Comparison of ENCODE assay signal across 28 cellular contexts in the genomic region with DNA sequence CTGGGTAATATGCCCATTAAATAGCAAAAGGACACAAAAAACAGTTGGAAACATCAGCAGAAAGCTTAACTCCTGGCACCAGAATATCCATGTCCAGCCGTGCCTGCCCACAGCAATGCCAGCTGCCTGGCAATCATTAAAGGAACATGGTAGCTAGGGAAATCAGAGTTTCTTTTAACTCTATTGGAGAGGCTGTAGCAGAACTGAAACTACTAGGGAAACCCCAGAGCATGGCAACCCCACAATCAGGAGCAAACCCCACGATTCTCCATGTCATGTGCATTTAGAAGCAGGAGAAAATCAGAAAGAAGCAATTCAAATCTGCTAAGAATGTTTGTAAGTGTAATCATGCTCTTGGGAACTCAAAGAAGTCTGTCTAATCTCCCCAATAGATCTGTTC.
"Had no signal": no experiment of that assay in that cellular context is flagged by ENCODE, and none has a peak within 500 bp of the region (broad histone marks: within the 10 kb centered on the region; RNA-seq: fewer than 3 reads in every experiment).

No MANE protein-coding gene starts in this region.

- H3K9me3 Mint-ChIP-seq: activated CD4-positive, alpha-beta memory T cell treated with anti-CD3 and anti-CD28 coated beads for 36 hours; activated CD4-positive, alpha-beta T cell treated with anti-CD3 and anti-CD28 coated beads, Interleukin-2, amount 10 ng/mL, durations not matched to agents 24 days and 14 days; activated naive CD4-positive, alpha-beta T cell treated with anti-CD3 and anti-CD28 coated beads for 36 hours; activated naive CD4-positive, alpha-beta T cell treated with anti-CD3 and anti-CD28 coated beads, Interleukin-2, amount 50 U/mL, for 24 hours; activated naive CD8-positive, alpha-beta T cell treated with anti-CD3 and anti-CD28 coated beads for 36 hours; activated naive CD8-positive, alpha-beta T cell treated with anti-CD3 and anti-CD28 coated beads, Interleukin-2, amount 50 U/mL, for 24 hours; activated T-helper 1 cell treated with anti-CD3 and anti-CD28 coated beads, Interleukin-12 subunit alpha, Interleukin-12 subunit beta, Interleukin-2, Interleukin-4 antibody, amounts not matched to agents 30 ng/mL and 10 ng/mL and 1 ng/mL, durations not matched to agents 14 hours and 24 hours and 36 hours; activated T-helper 2 cell treated with anti-CD3 and anti-CD28 coated beads, Interferon-gamma antibody, Interleukin-2, Interleukin-4, amounts not matched to agents 10 μg/mL and 5 μg/mL and 100 μg/mL, durations not matched to agents 14 hours and 24 hours and 36 hours; effector memory CD8-positive, alpha-beta T cell had no signal

- H3K36me3 ChIP-seq: adrenal gland had no signal

- H3K36me3 Mint-ChIP-seq: activated CD4-positive, alpha-beta memory T cell treated with anti-CD3 and anti-CD28 coated beads for 36 hours; activated CD8-positive, alpha-beta memory T cell treated with anti-CD3 and anti-CD28 coated beads, Interleukin-2, amount 10 ng/mL, durations not matched to agents 7 days and 5 days; activated naive CD4-positive, alpha-beta T cell treated with anti-CD3 and anti-CD28 coated beads, Interleukin-2, amount 50 U/mL, for 24 hours; activated naive CD8-positive, alpha-beta T cell treated with anti-CD3 and anti-CD28 coated beads for 36 hours had no signal

- H3K4me3 ChIP-seq: adrenal gland, body of pancreas had no signal

- H3K27ac Mint-ChIP-seq: activated CD4-positive, alpha-beta memory T cell treated with anti-CD3 and anti-CD28 coated beads for 36 hours; activated CD4-positive, alpha-beta T cell treated with anti-CD3 and anti-CD28 coated beads for 36 hours; activated CD4-positive, alpha-beta T cell treated with anti-CD3 and anti-CD28 coated beads, Interleukin-2, amount 10 ng/mL, durations not matched to agents 24 days and 14 days; activated CD8-positive, alpha-beta memory T cell treated with anti-CD3 and anti-CD28 coated beads, Interleukin-2, amount 10 ng/mL, durations not matched to agents 7 days and 5 days; activated CD8-positive, alpha-beta T cell treated with anti-CD3 and anti-CD28 coated beads, Interleukin-2, amount 10 ng/mL, durations not matched to agents 7 days and 5 days; activated naive CD4-positive, alpha-beta T cell treated with anti-CD3 and anti-CD28 coated beads for 36 hours; activated naive CD4-positive, alpha-beta T cell treated with anti-CD3 and anti-CD28 coated beads, Interleukin-2, amount 50 U/mL, for 24 hours; activated naive CD8-positive, alpha-beta T cell treated with anti-CD3 and anti-CD28 coated beads for 36 hours; activated naive CD8-positive, alpha-beta T cell treated with anti-CD3 and anti-CD28 coated beads, Interleukin-2, amount 50 U/mL, for 24 hours; activated T-helper 1 cell treated with anti-CD3 and anti-CD28 coated beads, Interleukin-12 subunit alpha, Interleukin-12 subunit beta, Interleukin-2, Interleukin-4 antibody, amounts not matched to agents 30 ng/mL and 10 ng/mL and 1 ng/mL, durations not matched to agents 14 hours and 24 hours and 36 hours; activated T-helper 2 cell treated with anti-CD3 and anti-CD28 coated beads, Interferon-gamma antibody, Interleukin-2, Interleukin-4, amounts not matched to agents 10 μg/mL and 5 μg/mL and 100 μg/mL, durations not matched to agents 14 hours and 24 hours and 36 hours; effector memory CD8-positive, alpha-beta T cell had no signal

- H3K4me1 Mint-ChIP-seq: activated CD4-positive, alpha-beta T cell treated with anti-CD3 and anti-CD28 coated beads for 36 hours; activated CD4-positive, alpha-beta T cell treated with anti-CD3 and anti-CD28 coated beads, Interleukin-2, amount 10 ng/mL, durations not matched to agents 24 days and 14 days; activated CD8-positive, alpha-beta memory T cell treated with anti-CD3 and anti-CD28 coated beads, Interleukin-2, amount 10 ng/mL, durations not matched to agents 7 days and 5 days; activated naive CD4-positive, alpha-beta T cell treated with anti-CD3 and anti-CD28 coated beads, Interleukin-2, amount 50 U/mL, for 24 hours; activated naive CD8-positive, alpha-beta T cell treated with anti-CD3 and anti-CD28 coated beads for 36 hours; activated naive CD8-positive, alpha-beta T cell treated with anti-CD3 and anti-CD28 coated beads, Interleukin-2, amount 50 U/mL, for 24 hours had no signal

- H3K4me1 ChIP-seq: adrenal gland, body of pancreas had no signal

- H3K27ac ChIP-seq: adrenal gland, body of pancreas, epithelial cell of prostate had no signal

- ATAC-seq: activated CD4-positive, alpha-beta T cell treated with anti-CD3 and anti-CD28 coated beads for 36 hours; activated CD8-positive, alpha-beta memory T cell treated with anti-CD3 and anti-CD28 coated beads, Interleukin-2, amount 10 ng/mL, durations not matched to agents 7 days and 5 days; activated CD8-positive, alpha-beta T cell treated with anti-CD3 and anti-CD28 coated beads, Interleukin-2, amount 10 ng/mL, durations not matched to agents 7 days and 5 days; activated naive CD8-positive, alpha-beta T cell treated with anti-CD3 and anti-CD28 coated beads, Interleukin-2, amount 50 U/mL, for 24 hours; body of pancreas; effector memory CD8-positive, alpha-beta T cell had no signal

- DNase-seq: activated CD4-positive, alpha-beta memory T cell treated with anti-CD3 and anti-CD28 coated beads for 36 hours; activated CD4-positive, alpha-beta T cell treated with anti-CD3 and anti-CD28 coated beads for 36 hours; activated CD4-positive, alpha-beta T cell treated with anti-CD3 and anti-CD28 coated beads, Interleukin-2, amount 10 ng/mL, durations not matched to agents 24 days and 14 days; activated CD4-positive, CD25-positive, alpha-beta regulatory T cell; activated CD4-positive, CD25-positive, alpha-beta regulatory T cell treated with anti-CD3 and anti-CD28 coated beads, Interleukin-2, amount 50 U/mL, for 72 hours; activated CD8-positive, alpha-beta memory T cell treated with anti-CD3 and anti-CD28 coated beads, Interleukin-2, amount 10 ng/mL, durations not matched to agents 7 days and 5 days; activated CD8-positive, alpha-beta memory T cell treated with anti-CD3 and anti-CD28 coated beads, Interleukin-2, amount 50 U/mL, for 4 hours; activated CD8-positive, alpha-beta T cell treated with anti-CD3 and anti-CD28 coated beads, Interleukin-2, amount 10 ng/mL, durations not matched to agents 7 days and 5 days; activated effector memory CD4-positive, alpha-beta T cell treated with anti-CD3 and anti-CD28 coated beads, Interleukin-2, amount 50 U/mL, for 16 hours; activated naive CD4-positive, alpha-beta T cell treated with anti-CD3 and anti-CD28 coated beads for 36 hours; activated naive CD8-positive, alpha-beta T cell treated with anti-CD3 and anti-CD28 coated beads for 36 hours; activated naive CD8-positive, alpha-beta T cell treated with anti-CD3 and anti-CD28 coated beads, Interleukin-2, amount 50 U/mL, for 24 hours; activated T-cell treated with anti-CD3 and anti-CD28 coated beads, Interleukin-2, amount 50 U/mL, for 1 hour; activated T-cell treated with anti-CD3 and anti-CD28 coated beads, Interleukin-2, amount 50 U/mL, for 48 hours; adrenal gland; amygdala; aorta; body of pancreas; cortex of kidney; dermis blood vessel endothelial cell; effector CD4-positive, alpha-beta T cell; effector memory CD8-positive, alpha-beta T cell; foreskin fibroblast; T-helper 2 cell had no signal

- H3K27me3 ChIP-seq: adrenal gland, body of pancreas had no signal

- H3K27me3 Mint-ChIP-seq: activated CD4-positive, alpha-beta memory T cell treated with anti-CD3 and anti-CD28 coated beads for 36 hours; activated CD4-positive, alpha-beta T cell treated with anti-CD3 and anti-CD28 coated beads, Interleukin-2, amount 10 ng/mL, durations not matched to agents 24 days and 14 days; activated CD8-positive, alpha-beta memory T cell treated with anti-CD3 and anti-CD28 coated beads, Interleukin-2, amount 10 ng/mL, durations not matched to agents 7 days and 5 days; activated naive CD8-positive, alpha-beta T cell treated with anti-CD3 and anti-CD28 coated beads, Interleukin-2, amount 50 U/mL, for 24 hours had no signal

- H3K4me3 Mint-ChIP-seq: activated CD4-positive, alpha-beta memory T cell treated with anti-CD3 and anti-CD28 coated beads for 36 hours; activated CD4-positive, alpha-beta T cell treated with anti-CD3 and anti-CD28 coated beads for 36 hours; activated CD4-positive, alpha-beta T cell treated with anti-CD3 and anti-CD28 coated beads, Interleukin-2, amount 10 ng/mL, durations not matched to agents 24 days and 14 days; activated CD8-positive, alpha-beta memory T cell treated with anti-CD3 and anti-CD28 coated beads, Interleukin-2, amount 10 ng/mL, durations not matched to agents 7 days and 5 days; activated CD8-positive, alpha-beta T cell treated with anti-CD3 and anti-CD28 coated beads, Interleukin-2, amount 10 ng/mL, durations not matched to agents 7 days and 5 days; activated naive CD4-positive, alpha-beta T cell treated with anti-CD3 and anti-CD28 coated beads for 36 hours; activated naive CD4-positive, alpha-beta T cell treated with anti-CD3 and anti-CD28 coated beads, Interleukin-2, amount 50 U/mL, for 24 hours; activated naive CD8-positive, alpha-beta T cell treated with anti-CD3 and anti-CD28 coated beads for 36 hours; activated naive CD8-positive, alpha-beta T cell treated with anti-CD3 and anti-CD28 coated beads, Interleukin-2, amount 50 U/mL, for 24 hours; activated T-helper 1 cell treated with anti-CD3 and anti-CD28 coated beads, Interleukin-12 subunit alpha, Interleukin-12 subunit beta, Interleukin-2, Interleukin-4 antibody, amounts not matched to agents 30 ng/mL and 10 ng/mL and 1 ng/mL, durations not matched to agents 14 hours and 24 hours and 36 hours; effector memory CD8-positive, alpha-beta T cell had no signal

- H3K9me3 ChIP-seq: adrenal gland, body of pancreas had no signal
